In the genomic region with DNA sequence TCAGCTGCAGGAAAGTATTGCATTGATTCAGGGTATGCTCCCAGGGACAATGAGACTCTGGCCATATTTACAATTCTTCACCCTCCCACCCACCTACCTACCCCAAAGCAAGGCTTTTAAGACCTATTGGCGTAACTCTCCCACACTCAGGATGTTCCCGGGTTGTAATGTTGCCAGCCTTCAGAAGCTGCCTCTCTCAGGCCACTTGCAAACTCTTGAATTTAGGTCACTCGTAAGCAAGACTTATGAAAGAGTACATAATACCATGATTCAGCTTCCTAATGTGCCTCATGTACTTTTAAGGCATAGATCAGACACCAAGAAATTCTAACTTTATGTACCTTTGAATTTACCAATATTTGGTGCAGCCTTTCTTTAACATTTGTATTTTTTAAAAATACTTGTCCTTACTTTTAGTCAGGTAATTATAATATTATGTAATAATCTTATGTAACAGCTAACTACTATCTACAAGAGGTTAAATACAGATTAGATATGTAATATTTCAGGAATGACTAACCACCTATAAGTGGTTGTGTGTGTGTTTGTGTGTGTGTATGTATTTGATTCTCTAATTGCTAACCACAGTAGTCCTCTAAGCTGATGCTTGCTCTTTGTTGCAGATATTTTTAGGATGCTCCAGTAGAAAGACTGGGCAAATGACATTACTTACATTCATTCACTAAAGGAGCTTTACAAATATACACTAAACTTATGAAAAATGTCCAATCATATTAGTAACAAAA, we compare ENCODE assay signal across 23 cellular contexts.
"Had no signal": no experiment of that assay in that cellular context is flagged by ENCODE, and none has a peak within 500 bp of the region (broad histone marks: within the 10 kb centered on the region; RNA-seq: fewer than 3 reads in every experiment).

No MANE protein-coding gene starts in this region.

- H3K4me3 ChIP-seq: coronary artery, hepatocyte, prostate gland, skin epidermis, stomach, thoracic aorta had no signal

- ATAC-seq: left cardiac atrium; left ventricle myocardium superior; natural killer cell treated with Interleukin-12 subunit alpha and Interleukin-12 subunit beta and Interleukin-15 and Interleukin-18, amount 100 ng/mL, for 72 hours; sciatic nerve had no signal

- DNase-seq: effector CD4-positive, alpha-beta T cell; endodermal cell; erythroblast; foreskin melanocyte; head of caudate nucleus; kidney; left cardiac atrium; left ventricle myocardium superior; mammary epithelial cell; occipital lobe; stimulated activated CD4-positive, alpha-beta T cell treated with anti-CD3 and anti-CD28 coated beads, Interleukin-12 subunit alpha, Interleukin-12 subunit beta, amount 100 ng/mL, for 4 hours; stimulated activated naive CD4-positive, alpha-beta T cell; stomach; substantia nigra; trophoblast cell had no signal

- H3K4me1 ChIP-seq: parathyroid adenoma, prostate gland, stomach had no signal

- H3K9me3 ChIP-seq: prostate gland, stomach, thoracic aorta had no signal

- H3K9ac ChIP-seq: parathyroid adenoma had no signal

- H2AFZ ChIP-seq: hepatocyte, parathyroid adenoma had no signal

- H3K79me2 ChIP-seq: hepatocyte, parathyroid adenoma had no signal

- H3K4me2 ChIP-seq: hepatocyte had no signal

- H3K27me3 ChIP-seq: hepatocyte, stomach had no signal

- H3K27ac ChIP-seq: coronary artery, hepatocyte, parathyroid adenoma, prostate gland, skin epidermis, stomach, thoracic aorta had no signal

- H3K36me3 ChIP-seq: prostate gland, stomach, thoracic aorta had no signal
